Comparison of ENCODE assay signal across 18 cellular contexts in the genomic region with DNA sequence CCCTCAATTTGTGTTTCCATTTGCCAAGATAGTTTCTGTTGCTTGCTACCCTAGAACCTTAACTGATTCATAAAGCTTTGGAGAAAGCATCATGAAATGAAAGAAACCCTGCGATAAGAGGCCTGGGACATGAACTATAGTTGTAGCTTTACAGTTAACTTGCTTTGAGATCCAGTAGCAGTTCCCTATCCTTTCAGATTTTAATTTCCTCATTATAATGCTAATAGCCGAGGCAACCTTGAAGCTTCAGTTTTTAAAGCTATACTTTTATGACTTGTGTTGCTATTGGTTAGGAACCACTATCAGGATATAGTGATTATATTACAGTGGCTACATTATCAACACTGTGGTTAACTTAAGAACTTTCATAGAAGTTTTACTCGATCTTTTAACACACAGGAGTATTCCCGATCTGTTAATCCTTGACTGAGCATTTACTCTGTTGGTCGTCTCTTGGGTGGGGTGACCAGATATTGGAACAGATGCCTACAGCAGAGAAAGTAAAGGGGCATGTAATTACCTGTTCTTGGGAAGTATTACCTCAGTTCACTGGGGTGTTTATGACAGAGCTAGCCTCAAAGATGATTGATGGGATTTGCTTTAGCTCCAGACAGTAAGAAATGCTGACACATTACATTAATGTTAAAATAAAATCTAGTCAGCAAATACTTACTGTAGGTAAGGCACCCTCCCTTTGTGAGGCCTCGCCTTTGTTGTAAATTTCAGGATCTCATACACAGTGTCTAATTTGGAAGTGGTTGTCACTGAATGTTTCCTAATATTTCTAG.
DNase-seq lines count a peak whose midpoint lies in the region; FAIRE-seq and TF ChIP-seq lines count a peak whose summit lies in the region.
"Had no signal": no experiment of that assay in that cellular context is flagged by ENCODE, and none has a peak within 500 bp of the region (broad histone marks: within the 10 kb centered on the region; RNA-seq: fewer than 3 reads in every experiment).

No MANE protein-coding gene starts in this region.

- H2BK5ac ChIP-seq in H9 (ENCODE audit: insufficient read length, low read length): no peak overlapping the region
- H2BK5ac ChIP-seq in H1 (ENCODE audit: low read depth, low read length): no peak overlapping the region

- dilution Hi-C loops in keratinocyte (cut with MboI; ENCODE audit: extremely low pct_ligation_motif_present, low sequenced_read_pairs): no loop called here

- H3K27ac Mint-ChIP-seq in H9: no peak overlapping the region; a peak in 1 of 7 replicates
- H3K27ac Mint-ChIP-seq: CD4-positive, alpha-beta memory T cell had no signal

- no CpG with 5 or more reads among the region's 6 CpGs for WGBS in H9 (ENCODE audit: extremely low coverage, insufficient read length, low lambda C conversion rate)
- 61% methylated on average over 6 of the region's 6 CpGs; no CpG with 5 or more reads in 1 of the 2 experiments for WGBS in H1 (ENCODE audit: extremely low coverage in 1 of 2, insufficient coverage in 1 of 2, insufficient read length in 1 of 2, insufficient replicate concordance in 2 of 2, low coverage in 1 of 2, low lambda C conversion rate in 2 of 2, missing lambda C conversion rate in 1 of 2), 2 experiments
- 75 to 80% methylated on average over 6 of the region's 6 CpGs for WGBS in tibial nerve, 2 donors

- no peak overlapping the region for H3K18ac ChIP-seq in H9 (ENCODE audit: insufficient read length, low read depth, low read length)
- H3K18ac ChIP-seq in H1 (ENCODE audit: extremely low read depth, low read length): no peak overlapping the region

- H3K79me2 ChIP-seq in H9 (ENCODE audit: insufficient read depth, low read length) (no peaks in the 10 kb centered on the region), H1 (ENCODE audit: control insufficient read depth in 1 of 2, insufficient read depth in 2 of 2, low read length in 2 of 2) (no peaks in the 10 kb centered on the region), keratinocyte (ENCODE audit: control insufficient read depth, insufficient read depth, low read length) (no peaks in the 10 kb centered on the region)

- H4K91ac ChIP-seq in H9 (ENCODE audit: insufficient read length, low read depth, low read length) (no peak overlapping the region), H1 (replicated peaks; ENCODE audit: insufficient read length, low read length) (peak overlapping the region; percentile 7)

- H2AK5ac ChIP-seq in H9 (ENCODE audit: insufficient read length, low read length) (no peak overlapping the region), H1 (ENCODE audit: low read depth, low read length) (no peak overlapping the region; the same call in 1 of the 2 replicates)

- TF ChIP-seq CTCF in H9 (conservative IDR thresholded peaks at IDR 0.05): no peak
- TF ChIP-seq CTCF in H1 (IDR thresholded peaks at IDR 0.05; ENCODE audit: control extremely low read depth in 1 of 3, insufficient read depth in 1 of 3, low read depth in 1 of 3, low read length in 3 of 3): no peak
- TF ChIP-seq CTCF in keratinocyte (optimal IDR thresholded peaks at IDR 0.05 in 1 of 3, IDR thresholded peaks at IDR 0.05 in 1 of 3, conservative IDR thresholded peaks at IDR 0.05 in 1 of 3; ENCODE audit: extremely low read depth in 1 of 3, insufficient read depth in 2 of 3, low read length in 3 of 3): no peak
- TF ChIP-seq CTCF in uterus (IDR thresholded peaks at IDR 0.05): no peak
- TF ChIP-seq CTCF in tibial nerve (IDR thresholded peaks at IDR 0.05): no peak

- peak overlapping the region; percentile 34 for H3K4me2 ChIP-seq in H9 (ENCODE audit: insufficient read depth, insufficient read length, low read length)
- peak overlapping the region; percentile 28 to 50 for H3K4me2 ChIP-seq in H1 (ENCODE audit: insufficient read depth in 1 of 2, low read depth in 2 of 2, low read length in 2 of 2)
- peak overlapping the region; percentile 45 for H3K4me2 ChIP-seq in keratinocyte (ENCODE audit: control insufficient read depth, extremely low read depth, insufficient read depth, low read depth, low read length)
- H3K4me2 ChIP-seq: BLaER1 had no signal

- peaks cover 10 to 14% of the 10 kb centered on the region in 2 experiments for H3K9me3 Mint-ChIP-seq in H9

- peaks cover 55 to 59% of the 10 kb centered on the region in 2 experiments for H3K4me1 Mint-ChIP-seq in H9
- H3K4me1 Mint-ChIP-seq: CD4-positive, alpha-beta memory T cell had no signal

- H3K23ac ChIP-seq in H9 (ENCODE audit: insufficient read length, low read depth, low read length) (no peak overlapping the region), H1 (ENCODE audit: insufficient read length) (no peak overlapping the region)

- H2BK20ac ChIP-seq in H9 (ENCODE audit: low read depth, low read length, poor library complexity, severe bottlenecking): no peak overlapping the region
- no peak overlapping the region for H2BK20ac ChIP-seq in H1 (ENCODE audit: low read length)

- H3K23me2 ChIP-seq in H9 (ENCODE audit: insufficient read length, low read depth, low read length, poor library complexity, severe bottlenecking) (no peaks in the 10 kb centered on the region), H1 (ENCODE audit: low read depth, low read length) (no peaks in the 10 kb centered on the region)

- H2BK120ac ChIP-seq in H9 (ENCODE audit: low read depth, low read length, poor library complexity, severe bottlenecking) (no peak overlapping the region), H1 (replicated peaks; ENCODE audit: low read depth, low read length) (peak overlapping the region; percentile 12)

- CTCF ChIA-PET in H1 (lab: Charles Lee; ENCODE audit: partially characterized antibody): interaction anchor here (0.5 to 1.6 kb wide), 2 partner anchors 14 to 46 kb away, joined by 3 read pairs; no protein-coding TSS in a partner anchor

- no peak for TF ChIP-seq POLR2A in H1 (IDR thresholded peaks at IDR 0.05; ENCODE audit: control extremely low read depth in 1 of 2, low read depth in 2 of 2, low read length in 2 of 2)
- TF ChIP-seq POLR2A in uterus (IDR thresholded peaks at IDR 0.05): no peak
- no peak for TF ChIP-seq POLR2A in tibial nerve (IDR thresholded peaks at IDR 0.05)

- H3K9ac ChIP-seq in H9 (ENCODE audit: extremely low read depth, insufficient read length, low read length) (no peak overlapping the region), H1 (replicated peaks in 1 of 4; ENCODE audit: extremely low read depth in 1 of 4, low read depth in 3 of 4, low read length in 3 of 4) (no peak overlapping the region), keratinocyte (ENCODE audit: control insufficient read depth, extremely low read depth, insufficient read depth, low read length) (no peak overlapping the region)
- H3K9ac ChIP-seq: BLaER1 had no signal

- H4K20me1 ChIP-seq in H9 (ENCODE audit: control insufficient read depth, insufficient read depth, insufficient read length) (no peaks in the 10 kb centered on the region), H1 (replicated peaks in 1 of 2; ENCODE audit: control insufficient read depth in 1 of 2, insufficient read depth in 2 of 2, low read length in 2 of 2) (no peaks in the 10 kb centered on the region), keratinocyte (ENCODE audit: control insufficient read depth, extremely low read depth, insufficient read depth, low read length) (no peaks in the 10 kb centered on the region)
- H4K20me1 ChIP-seq: BLaER1 had no signal

- no peak overlapping the region for H3K4me3 Mint-ChIP-seq in H9
- H3K4me3 Mint-ChIP-seq: CD4-positive, alpha-beta memory T cell had no signal

- H3K4me3 ChIP-seq in H1 (ENCODE audit: extremely low read depth in 1 of 4, insufficient read depth in 2 of 4, low read depth in 3 of 4, low read length in 4 of 4): peak overlapping the region in 1 of 4 experiments; percentile 33; a peak in 2 of 8 replicates
- H3K4me3 ChIP-seq in keratinocyte (ENCODE audit: control insufficient read depth in 2 of 3, extremely low read depth in 1 of 3, insufficient read depth in 2 of 3, low read depth in 1 of 3, low read length in 3 of 3): peak overlapping the region in 1 of 3 experiments; percentile 9
- H3K4me3 ChIP-seq in uterus: no peak overlapping the region
- no peak overlapping the region for H3K4me3 ChIP-seq in tibial nerve
- H3K4me3 ChIP-seq: BLaER1, SJCRH30 had no signal

- H3K27me3 ChIP-seq in H9 (ENCODE audit: insufficient read depth, low read length) (no peaks in the 10 kb centered on the region), H1 (replicated peaks in 1 of 4; ENCODE audit: control insufficient read depth in 3 of 4, extremely low read depth in 1 of 4, insufficient read depth in 3 of 4, low read length in 3 of 4) (0 out of 7 replicates have a peak, but pooled peaks cover 0 to 3% (median 0%) of the 10 kb centered on the region in 4 experiments), keratinocyte (ENCODE audit: control insufficient read depth, extremely low read depth, insufficient read depth, low read length) (no peaks in the 10 kb centered on the region), uterus (no peaks in the 10 kb centered on the region), tibial nerve (no peaks in the 10 kb centered on the region)
- H3K27me3 ChIP-seq: BLaER1, SJCRH30 had no signal

- H2BK12ac ChIP-seq in H9 (ENCODE audit: insufficient read length, low read depth, low read length): no peak overlapping the region
- no peak overlapping the region for H2BK12ac ChIP-seq in H1 (ENCODE audit: low read depth, low read length)

- no peaks in the 10 kb centered on the region for H3K36me3 ChIP-seq in H1 (ENCODE audit: control insufficient read depth in 2 of 4, insufficient read depth in 4 of 4, low read length in 3 of 4)
- no peaks in the 10 kb centered on the region for H3K36me3 ChIP-seq in keratinocyte (ENCODE audit: control insufficient read depth in 2 of 2, extremely low read depth in 1 of 2, insufficient read depth in 2 of 2, low read length in 2 of 2)
- no peaks in the 10 kb centered on the region for H3K36me3 ChIP-seq in uterus
- no peaks in the 10 kb centered on the region for H3K36me3 ChIP-seq in tibial nerve
- H3K36me3 ChIP-seq: BLaER1, SJCRH30 had no signal

- peaks cover 14% of the 10 kb centered on the region for H3K27me3 Mint-ChIP-seq in H9 (ENCODE audit: low read depth)

- no peak overlapping the region for H3K27ac ChIP-seq in H9 (ENCODE audit: insufficient read length, low read depth, low read length)
- H3K27ac ChIP-seq in H1 (ENCODE audit: low read depth, low read length): no peak overlapping the region
- H3K27ac ChIP-seq in keratinocyte (ENCODE audit: control insufficient read depth, insufficient read depth, low read length): no peak overlapping the region
- no peak overlapping the region for H3K27ac ChIP-seq in uterus
- no peak overlapping the region for H3K27ac ChIP-seq in tibial nerve
- H3K27ac ChIP-seq: BLaER1 had no signal

- no peaks in the 10 kb centered on the region for H3K9me3 ChIP-seq in H9 (ENCODE audit: control insufficient read depth, low read depth, low read length)
- no peaks in the 10 kb centered on the region for H3K9me3 ChIP-seq in H1 (ENCODE audit: insufficient read depth in 2 of 2, low read depth in 1 of 2, low read length in 1 of 2)
- no peaks in the 10 kb centered on the region for H3K9me3 ChIP-seq in keratinocyte (ENCODE audit: control insufficient read depth, low read depth, low read length)
- H3K9me3 ChIP-seq in uterus: no peaks in the 10 kb centered on the region
- H3K9me3 ChIP-seq in tibial nerve: peaks cover 0 to 11% (median 0%) of the 10 kb centered on the region in 4 donors

- POLR2A ChIA-PET in H1 (lab: Charles Lee; ENCODE audit: partially characterized antibody): interaction anchor here (0.7 kb wide), 1 partner anchor 86 kb away, joined by 3 read pairs; the partner anchor contains the start of gene CSRP2

- no peaks in the 10 kb centered on the region for H3K9me1 ChIP-seq in keratinocyte (ENCODE audit: control insufficient read depth, extremely low read depth, insufficient read depth, low read length)

- H4K8ac ChIP-seq in H9 (replicated peaks; ENCODE audit: insufficient read length, low read depth, low read length): no peak overlapping the region
- H4K8ac ChIP-seq in H1 (ENCODE audit: extremely low read depth, insufficient read depth, low read length): no peak overlapping the region

- H3K79me1 ChIP-seq in H9 (ENCODE audit: insufficient read depth, low read depth, low read length, poor library complexity, severe bottlenecking) (no peaks in the 10 kb centered on the region), H1 (ENCODE audit: low read depth, low read length) (no peaks in the 10 kb centered on the region)

- intact Hi-C loops in uterus (cut with DNase I; ENCODE audit: low total_unique reads): no loop called here

- H4K5ac ChIP-seq in H9 (ENCODE audit: insufficient read length, low read depth, low read length) (no peak overlapping the region), H1 (ENCODE audit: insufficient read length, low read depth, low read length) (no peak overlapping the region)

- H2BK15ac ChIP-seq in H9 (ENCODE audit: low read depth, low read length) (no peak overlapping the region), H1 (ENCODE audit: low read length) (no peak overlapping the region)

- H3K56ac ChIP-seq in H9 (ENCODE audit: insufficient read length, low read depth, low read length) (no peak overlapping the region), H1 (replicated peaks; ENCODE audit: insufficient read length, low read depth, low read length) (no peak overlapping the region)

- FAIRE-seq in H1 (lab: Jason Lieb, UNC) (peak; percentile 62), keratinocyte (lab: Jason Lieb, UNC) (peak; percentile 77)
- FAIRE-seq: GM12891, GM18507 had no signal

- H3K4ac ChIP-seq in H9 (ENCODE audit: low read depth, low read length) (no peak overlapping the region), H1 (replicated peaks; ENCODE audit: insufficient read length, low read depth, low read length) (no peak overlapping the region)

- peaks cover 18% of the 10 kb centered on the region for H3K4me1 ChIP-seq in H9 (ENCODE audit: insufficient read depth, low read length)
- peaks cover 2 to 23% (median 15%) of the 10 kb centered on the region in 4 experiments; a peak in 5 of 7 replicates for H3K4me1 ChIP-seq in H1 (replicated peaks in 1 of 4; ENCODE audit: control insufficient read depth in 3 of 4, insufficient read depth in 4 of 4, low read length in 3 of 4)
- peaks cover 21% of the 10 kb centered on the region for H3K4me1 ChIP-seq in keratinocyte (ENCODE audit: control insufficient read depth, extremely low read depth, insufficient read depth, low read length)
- no peaks in the 10 kb centered on the region for H3K4me1 ChIP-seq in uterus
- no peaks in the 10 kb centered on the region for H3K4me1 ChIP-seq in tibial nerve
- H3K4me1 ChIP-seq: BLaER1 had no signal

- no peak for DNase-seq in H9
- peak; percentile 69 for DNase-seq in NCI-H2171 treated with DMSO at 0.1 percent for 48 hours (lab: John Stamatoyannopoulos, UW)
- no peak for DNase-seq in H1 (ENCODE audit: low read depth in 1 of 2, low spot score in 2 of 2)
- peak; percentile 67 for DNase-seq in keratinocyte (ENCODE audit: low read depth, low spot score)
- no peak for DNase-seq in uterus
- DNase-seq in RKO (ENCODE audit: low spot score): no peak
- no peak for DNase-seq in tibial nerve (ENCODE audit: low spot score in 2 of 2)
- DNase-seq: CD4-positive, alpha-beta memory T cell; GOT3; NCI-H1105; NCI-H2081 treated with DMSO at 0.1 percent for 48 hours; NCI-H2227 treated with DMSO at 0.1 percent for 48 hours; NCI-H524 treated with DMSO at 0.1 percent for 48 hours; PC-3; SJCRH30 had no signal

- TF ChIP-seq EP300 in H1 (IDR thresholded peaks at IDR 0.05; ENCODE audit: borderline replicate concordance in 1 of 2, low read depth in 2 of 2, low read length in 2 of 2) (no peak), tibial nerve (IDR thresholded peaks at IDR 0.05) (no peak)

- H3T11ph ChIP-seq in H9 (ENCODE audit: low read length): no peak overlapping the region

- H3K14ac ChIP-seq in H9 (ENCODE audit: insufficient read depth, low read length) (no peak overlapping the region), H1 (ENCODE audit: insufficient read length) (no peak overlapping the region)

- H2AFZ ChIP-seq in H9 (ENCODE audit: low read length) (no peak overlapping the region), H1 (ENCODE audit: low read length) (no peak overlapping the region), keratinocyte (ENCODE audit: control insufficient read depth, low read length) (peak overlapping the region; percentile 39)

- peaks cover 4 to 11% (median 11%) of the 10 kb centered on the region in 3 experiments; a peak in 6 of 7 replicates for H3K36me3 Mint-ChIP-seq in H9 (ENCODE audit: insufficient read depth in 1 of 3, low read depth in 3 of 3)
- H3K36me3 Mint-ChIP-seq: CD4-positive, alpha-beta memory T cell had no signal

- no peak for TF ChIP-seq RAD21 in H1 (IDR thresholded peaks at IDR 0.05 in 1 of 2, conservative IDR thresholded peaks at IDR 0.05 in 1 of 2; ENCODE audit: low read depth in 2 of 2, low read length in 2 of 2)

Comparison
In these comparisons a context has a peak if more than half of its experiments do, and no peak if none do; other contexts are left out.
1. DNase-seq: peak in NCI-H2171 treated with DMSO at 0.1 percent for 48 hours (single experiment) and keratinocyte (single experiment); none in H9 (single experiment), H1 (0 of 2), uterus (0 of 2), RKO (single experiment) and tibial nerve (0 of 2).
2. Peak in every context shown above with its lines, with median percentiles within 50 percentile points of each other: H3K4me2 ChIP-seq.